ENCODE assay signal across 8 cellular contexts in the genomic region with DNA sequence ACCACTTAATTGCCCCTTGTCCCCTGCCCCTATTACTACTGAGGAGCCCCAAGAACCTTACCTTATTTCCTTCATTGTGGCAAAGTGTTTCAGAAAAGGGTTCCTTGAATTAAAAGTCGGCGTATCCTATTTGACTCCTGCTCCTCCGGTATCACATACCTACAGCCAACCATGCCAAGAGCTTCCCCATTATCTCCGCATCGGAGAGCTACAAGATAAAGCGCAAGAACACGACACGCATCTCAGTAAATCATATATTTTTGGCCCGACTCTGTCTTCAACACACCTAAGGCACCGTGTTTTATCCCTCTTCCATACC. TPM values are rescaled to one million over a fixed set of nuclear protein-coding genes. Genes with fewer than 3 reads are reported as not detected.
DNase-seq lines count a peak whose midpoint lies in the region; ATAC-seq, FAIRE-seq and TF ChIP-seq lines count a peak whose summit lies in the region.

No MANE protein-coding gene starts in this region.

- H3K9ac ChIP-seq in OCI-LY1 (ENCODE audit: low read length) (peak overlapping the region; percentile 97), rectal smooth muscle tissue (ENCODE audit: low read length) (peak overlapping the region; percentile 89)

- DNase-seq in NCI-H2107 treated with DMSO at 0.1 percent for 48 hours (lab: John Stamatoyannopoulos, UW; ENCODE audit: unreplicated experiment) (peak; percentile 61), NCI-H2107 (lab: John Stamatoyannopoulos, UW) (no peak), erythroblast (lab: John Stamatoyannopoulos, UW) (peak; percentile 77 to 81), COLO829 (ENCODE audit: low spot score) (no peak), GM12891 (ENCODE audit: insufficient read length, low spot score) (no peak)

- no peaks in the 10 kb centered on the region for H3K9me3 ChIP-seq in OCI-LY1 (ENCODE audit: low read length)

- H3K9me2 ChIP-seq in OCI-LY1 (ENCODE audit: low read depth, low read length), result no peaks in the 10 kb centered on the region

- peak overlapping the region; percentile 96 for H3K4me2 ChIP-seq in OCI-LY1 (ENCODE audit: low read length)

- H3K36me3 ChIP-seq in OCI-LY1 (ENCODE audit: insufficient read depth, low read length), result peaks cover 33% of the 10 kb centered on the region
- H3K36me3 ChIP-seq in rectal smooth muscle tissue (ENCODE audit: control insufficient read depth, insufficient read depth, low read length), result no peaks in the 10 kb centered on the region

- H3K27ac ChIP-seq in OCI-LY1 (ENCODE audit: low read depth, low read length, poor library complexity, severe bottlenecking) (peak overlapping the region; percentile 92), rectal smooth muscle tissue (ENCODE audit: low read depth, low read length) (peak overlapping the region; percentile 100)

- H3F3A ChIP-seq in OCI-LY1 (ENCODE audit: insufficient read depth, low read length), result no peaks in the 10 kb centered on the region

- TF ChIP-seq POLR2A in erythroblast (IDR thresholded peaks at IDR 0.05; ENCODE audit: low read length) (no peak), GM12891 (IDR thresholded peaks at IDR 0.05; ENCODE audit: low read depth, low read length) (no peak)

- peak; percentile 3 for ATAC-seq in HG02840 (IDR thresholded peaks at IDR 0.05; ENCODE audit: low FRiP score, unreplicated experiment)

- FAIRE-seq in GM12891 (lab: Jason Lieb, UNC), result no peak

- H4K20me1 ChIP-seq in OCI-LY1 (ENCODE audit: insufficient read depth, low read length), result no peaks in the 10 kb centered on the region

- peaks cover 44% of the 10 kb centered on the region for H3K4me1 ChIP-seq in OCI-LY1 (ENCODE audit: insufficient read depth, low read length, severe bottlenecking)
- H3K4me1 ChIP-seq in rectal smooth muscle tissue (ENCODE audit: control insufficient read depth, insufficient read depth, low read length), result peaks cover 4% of the 10 kb centered on the region

- H3K79me2 ChIP-seq in OCI-LY1 (ENCODE audit: insufficient read depth, low read length), result peaks cover 46% of the 10 kb centered on the region

- no peak; the same call in 1 of the 2 replicates for TF ChIP-seq CTCF in OCI-LY1 (IDR thresholded peaks at IDR 0.05; ENCODE audit: low read length)

- H3K27me3 ChIP-seq in OCI-LY1 (ENCODE audit: insufficient read depth, low read length) (no peaks in the 10 kb centered on the region), rectal smooth muscle tissue (ENCODE audit: control insufficient read depth, insufficient read depth, low read length) (no peaks in the 10 kb centered on the region)

- peak overlapping the region; percentile 87 for H3K4me3 ChIP-seq in OCI-LY1 (ENCODE audit: low read depth, low read length, poor library complexity, severe bottlenecking)
- peak overlapping the region; percentile 99 for H3K4me3 ChIP-seq in rectal smooth muscle tissue (ENCODE audit: low read length)

- no peak overlapping the region for H2AFZ ChIP-seq in OCI-LY1 (ENCODE audit: low read length)

TF ChIP-seq in GM12891, 5 proteins besides CTCF, POLR2A, EP300 and RAD21:
- no peak for TF ChIP-seq PAX5 (IDR thresholded peaks at IDR 0.05; ENCODE audit: insufficient read depth, low read length, severe bottlenecking)
- TF ChIP-seq POU2F2 (IDR thresholded peaks at IDR 0.05; ENCODE audit: low read depth, low read length), result no peak
- TF ChIP-seq POLR2AphosphoS5 (IDR thresholded peaks at IDR 0.05; ENCODE audit: low read depth, low read length), result no peak
- TF ChIP-seq SPI1 (IDR thresholded peaks at IDR 0.05; ENCODE audit: low read depth, low read length), result no peak
- no peak for TF ChIP-seq TAF1 (IDR thresholded peaks at IDR 0.05; ENCODE audit: low read depth, low read length)

RNA-seq across cellular contexts. Expression of a gene that starts 0.6 kb away (rescaled TPM):
- polyA plus RNA-seq in GM12891 (2012; ENCODE audit: low read depth, missing spikeins), result 2.4 TPM

RNA-seq across cellular contexts. Expression of a gene that starts 9.0 kb away (rescaled TPM):
- polyA plus RNA-seq in GM12891 (2012; ENCODE audit: low read depth, missing spikeins), result 96.3 TPM

Comparison
In these comparisons a context has a peak if more than half of its experiments do, and no peak if none do; other contexts are left out.
1. DNase-seq: peak in NCI-H2107 treated with DMSO at 0.1 percent for 48 hours (single experiment) and erythroblast (2 of 2); none in NCI-H2107 (single experiment), COLO829 (single experiment) and GM12891 (single experiment).